ENCODE assay signal across 33 cellular contexts in the genomic region with DNA sequence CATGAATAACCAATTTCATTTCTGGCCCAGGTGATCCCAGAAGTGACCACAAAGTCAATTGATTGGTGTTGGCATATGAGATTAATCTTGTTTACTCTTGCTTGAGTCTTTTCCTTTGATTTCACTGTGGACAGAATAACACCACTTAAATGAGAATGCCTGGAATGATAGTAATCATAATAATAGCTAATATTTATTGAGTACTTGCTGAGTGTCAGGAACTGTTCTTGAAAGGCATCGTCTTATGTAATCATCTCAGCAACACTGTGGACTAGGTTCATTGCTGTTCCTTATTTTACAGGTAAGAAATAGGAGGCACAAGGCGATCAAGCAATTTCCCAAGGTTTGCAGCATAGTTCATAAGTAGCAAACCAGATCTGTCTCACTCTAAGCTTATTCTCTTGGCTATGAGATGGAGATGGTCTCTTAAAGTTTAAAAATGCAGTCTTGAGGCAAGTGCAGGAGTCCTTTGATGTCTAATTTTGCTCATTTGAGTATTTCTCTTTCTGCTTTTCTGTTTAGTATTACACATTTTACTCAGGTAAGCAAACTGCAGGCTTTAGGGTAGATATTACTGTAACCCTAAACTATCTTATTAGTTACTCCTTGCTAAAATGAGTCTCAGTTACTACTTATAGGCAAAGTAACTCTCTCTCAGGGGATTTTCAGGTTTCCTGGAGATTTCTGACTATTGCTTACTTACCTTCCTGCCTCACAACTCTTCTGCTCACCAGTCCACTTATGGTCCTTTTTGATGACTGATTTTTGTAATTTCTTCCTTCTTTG.
"Had no signal": no experiment of that assay in that cellular context is flagged by ENCODE, and none has a peak within 500 bp of the region (broad histone marks: within the 10 kb centered on the region; RNA-seq: fewer than 3 reads in every experiment).

No MANE protein-coding gene starts in this region.

- FAIRE-seq: bronchial epithelial cell, keratinocyte, small intestine had no signal

- DNase-seq: activated CD4-positive, alpha-beta T cell treated with anti-CD3 and anti-CD28 coated beads, Interleukin-2, amount 50 U/mL, for 1 hour; activated CD4-positive, CD25-positive, alpha-beta regulatory T cell treated with anti-CD3 and anti-CD28 coated beads, Interleukin-2, amount 50 U/mL, for 72 hours; activated CD8-positive, alpha-beta T cell treated with anti-CD3 and anti-CD28 coated beads for 36 hours; activated gamma-delta T cell treated with Interleukin-2 at 50 U/mL for 16 hours; activated T-cell treated with anti-CD3 and anti-CD28 coated beads, Interleukin-2, amount 50 U/mL, for 4 hours; esophagus squamous epithelium; gastrocnemius medialis; head of caudate nucleus; hippocampal formation; left cardiac atrium; naive B cell; nephron progenitor cell; retina; sigmoid colon; small intestine; stimulated activated CD4-positive, alpha-beta T cell treated with anti-CD3 and anti-CD28 coated beads, Interleukin-4, amount 100 ng/mL, for 24 hours; stimulated activated naive CD8-positive, alpha-beta T cell treated with anti-CD3 and anti-CD28 coated beads, Interleukin-15, amount 100 ng/mL, for 72 hours; substantia nigra; T-helper 9 cell; uterus; WERI-Rb-1 had no signal

- ATAC-seq: activated CD8-positive, alpha-beta T cell treated with anti-CD3 and anti-CD28 coated beads for 36 hours; activated T-cell treated with anti-CD3 and anti-CD28 coated beads, Interleukin-2, amount 50 U/mL, for 4 hours; activated T-helper 17 cell treated with anti-CD3 and anti-CD28 coated beads, Interleukin-2, amount 50 U/mL, for 72 hours; gastrocnemius medialis; left cardiac atrium; stimulated activated memory B cell treated with anti-CD40 and anti-IgM and Interleukin-4, amounts not matched to agents 10 μg/mL and 1 μg/mL and 100 μg/mL, for 72 hours; stimulated activated naive CD8-positive, alpha-beta T cell treated with anti-CD3 and anti-CD28 coated beads, Interleukin-15, amount 100 ng/mL, for 72 hours had no signal

- H3K9me3 ChIP-seq: esophagus squamous epithelium, gastrocnemius medialis, neutrophil, sigmoid colon, uterus had no signal

- H3K36me3 Mint-ChIP-seq: activated naive CD4-positive, alpha-beta T cell treated with anti-CD3 and anti-CD28 coated beads, Interleukin-2, amount 50 U/mL, for 24 hours; mesothelial cell of epicardium; naive B cell; stimulated activated memory B cell treated with anti-CD40 and anti-IgM and Interleukin-4, amounts not matched to agents 10 μg/mL and 1 μg/mL and 100 μg/mL, for 72 hours had no signal

- H3K27ac Mint-ChIP-seq: activated CD8-positive, alpha-beta T cell treated with anti-CD3 and anti-CD28 coated beads for 36 hours; activated naive CD4-positive, alpha-beta T cell treated with anti-CD3 and anti-CD28 coated beads, Interleukin-2, amount 50 U/mL, for 24 hours; activated T-helper 17 cell treated with anti-CD3 and anti-CD28 coated beads, Interleukin-2, amount 50 U/mL, for 72 hours; dendritic cell treated with granulocyte-macrophage colony-stimulating factor and Interleukin-4, amounts not matched to agents 40 ng/mL and 50 ng/mL, for 4 days; mesothelial cell of epicardium; naive B cell; nephron progenitor cell; stimulated activated memory B cell treated with anti-CD40 and anti-IgM and Interleukin-4, amounts not matched to agents 10 μg/mL and 1 μg/mL and 100 μg/mL, for 72 hours; stimulated activated naive CD8-positive, alpha-beta T cell treated with anti-CD3 and anti-CD28 coated beads, Interleukin-15, amount 100 ng/mL, for 72 hours; T-helper 1 cell treated with Interleukin-12 subunit alpha and Interleukin-12 subunit beta and Interleukin-4 antibody, amounts not matched to agents 30 μg/mL and 1 μg/mL, for 36 hours; type B pancreatic cell had no signal

- H3K4me3 ChIP-seq: esophagus squamous epithelium, gastrocnemius medialis, sigmoid colon, uterus had no signal

- H3K27me3 ChIP-seq: esophagus squamous epithelium, uterus had no signal

- H3K27ac ChIP-seq: epithelial cell of prostate, esophagus squamous epithelium, gastrocnemius medialis, neutrophil, sigmoid colon, uterus, WERI-Rb-1 had no signal

- H3K4me1 ChIP-seq: gastrocnemius medialis, sigmoid colon, uterus had no signal

- H3K9me3 Mint-ChIP-seq: activated CD8-positive, alpha-beta T cell treated with anti-CD3 and anti-CD28 coated beads for 36 hours; activated naive CD4-positive, alpha-beta T cell treated with anti-CD3 and anti-CD28 coated beads, Interleukin-2, amount 50 U/mL, for 24 hours; activated T-cell treated with anti-CD3 and anti-CD28 coated beads, Interleukin-2, amount 50 U/mL, for 4 hours; activated T-helper 17 cell treated with anti-CD3 and anti-CD28 coated beads, Interleukin-2, amount 50 U/mL, for 72 hours; central memory CD8-positive, alpha-beta T cell; dendritic cell treated with granulocyte-macrophage colony-stimulating factor and Interleukin-4, amounts not matched to agents 40 ng/mL and 50 ng/mL, for 4 days; mesothelial cell of epicardium; naive B cell; nephron progenitor cell; stimulated activated memory B cell treated with anti-CD40 and anti-IgM and Interleukin-4, amounts not matched to agents 10 μg/mL and 1 μg/mL and 100 μg/mL, for 72 hours; stimulated activated naive CD8-positive, alpha-beta T cell treated with anti-CD3 and anti-CD28 coated beads, Interleukin-15, amount 100 ng/mL, for 72 hours; T-helper 1 cell treated with Interleukin-12 subunit alpha and Interleukin-12 subunit beta and Interleukin-4 antibody, amounts not matched to agents 30 μg/mL and 1 μg/mL, for 36 hours; type B pancreatic cell had no signal

- H3K4me1 Mint-ChIP-seq: activated naive CD4-positive, alpha-beta T cell treated with anti-CD3 and anti-CD28 coated beads, Interleukin-2, amount 50 U/mL, for 24 hours; activated T-helper 17 cell treated with anti-CD3 and anti-CD28 coated beads, Interleukin-2, amount 50 U/mL, for 72 hours; central memory CD8-positive, alpha-beta T cell; naive B cell; nephron progenitor cell; stimulated activated memory B cell treated with anti-CD40 and anti-IgM and Interleukin-4, amounts not matched to agents 10 μg/mL and 1 μg/mL and 100 μg/mL, for 72 hours; stimulated activated naive CD8-positive, alpha-beta T cell treated with anti-CD3 and anti-CD28 coated beads, Interleukin-15, amount 100 ng/mL, for 72 hours had no signal

- H3K36me3 ChIP-seq: esophagus squamous epithelium, gastrocnemius medialis, neutrophil, sigmoid colon, uterus, WERI-Rb-1 had no signal

- H3K4me3 Mint-ChIP-seq: activated CD8-positive, alpha-beta T cell treated with anti-CD3 and anti-CD28 coated beads for 36 hours; activated naive CD4-positive, alpha-beta T cell treated with anti-CD3 and anti-CD28 coated beads, Interleukin-2, amount 50 U/mL, for 24 hours; activated T-cell treated with anti-CD3 and anti-CD28 coated beads, Interleukin-2, amount 50 U/mL, for 4 hours; activated T-helper 17 cell treated with anti-CD3 and anti-CD28 coated beads, Interleukin-2, amount 50 U/mL, for 72 hours; central memory CD8-positive, alpha-beta T cell; dendritic cell treated with granulocyte-macrophage colony-stimulating factor and Interleukin-4, amounts not matched to agents 40 ng/mL and 50 ng/mL, for 4 days; mesothelial cell of epicardium; naive B cell; nephron progenitor cell; stimulated activated memory B cell treated with anti-CD40 and anti-IgM and Interleukin-4, amounts not matched to agents 10 μg/mL and 1 μg/mL and 100 μg/mL, for 72 hours; stimulated activated naive CD8-positive, alpha-beta T cell treated with anti-CD3 and anti-CD28 coated beads, Interleukin-15, amount 100 ng/mL, for 72 hours; T-helper 1 cell treated with Interleukin-12 subunit alpha and Interleukin-12 subunit beta and Interleukin-4 antibody, amounts not matched to agents 30 μg/mL and 1 μg/mL, for 36 hours; type B pancreatic cell had no signal
